ENCODE assay signal across 9 cellular contexts in the genomic region with DNA sequence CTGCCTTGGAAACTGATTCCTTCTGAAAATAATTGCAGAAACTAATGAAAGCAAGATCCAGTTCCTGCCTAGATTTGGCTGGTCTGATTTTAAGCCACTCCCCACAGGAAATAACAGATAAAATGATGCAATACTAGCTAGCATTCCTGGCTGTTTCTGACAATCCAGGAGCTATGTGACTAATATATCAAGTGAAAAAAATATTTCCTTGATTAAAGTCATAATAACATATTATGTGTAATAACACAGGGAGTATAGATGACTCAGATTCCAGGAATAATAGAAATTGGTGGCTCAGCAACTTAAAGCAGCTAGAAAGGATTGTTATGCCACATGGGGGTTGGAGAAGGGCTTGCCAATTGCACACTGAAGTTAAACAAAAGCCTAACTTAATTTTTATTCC.
DNase-seq lines count a peak whose midpoint lies in the region; ATAC-seq and TF ChIP-seq lines count a peak whose summit lies in the region.
"Had no signal": no experiment of that assay in that cellular context is flagged by ENCODE, and none has a peak within 500 bp of the region (broad histone marks: within the 10 kb centered on the region; RNA-seq: fewer than 3 reads in every experiment).

No MANE protein-coding gene starts in this region.

- H3K27me3 ChIP-seq in A673 (replicated peaks; ENCODE audit: insufficient read depth, low read depth, low read length, poor library complexity) (no peaks in the 10 kb centered on the region), lower lobe of right lung (ENCODE audit: low read depth) (no peaks in the 10 kb centered on the region)

- no peaks in the 10 kb centered on the region for H3K36me3 Mint-ChIP-seq in dendritic cell treated with granulocyte-macrophage colony-stimulating factor and Interleukin-4, amounts not matched to agents 40 ng/mL and 50 ng/mL, for 4 days (ENCODE audit: low read depth)
- H3K36me3 Mint-ChIP-seq in activated CD4-positive, alpha-beta memory T cell treated with anti-CD3 and anti-CD28 coated beads, Interleukin-2, amount 10 ng/mL, durations not matched to agents 7 days and 5 days (ENCODE audit: low read depth): no peaks in the 10 kb centered on the region
- H3K36me3 Mint-ChIP-seq: natural killer cell treated with Interleukin-12 subunit alpha and Interleukin-12 subunit beta and Interleukin-15 and Interleukin-18, amount 100 ng/mL, for 72 hours had no signal

- TF ChIP-seq CTCF in A673 (conservative IDR thresholded peaks at IDR 0.05; ENCODE audit: low read depth, low read length): no peak
- TF ChIP-seq CTCF in lower lobe of right lung (IDR thresholded peaks at IDR 0.05): no peak
- no peak for TF ChIP-seq CTCF in GM13976 (IDR thresholded peaks at IDR 0.05; ENCODE audit: borderline replicate concordance, control extremely low read depth, extremely low read depth, insufficient read depth, missing control alignments)

- ATAC-seq in lower lobe of right lung: peak; percentile 66 to 84
- ATAC-seq: natural killer cell treated with Interleukin-12 subunit alpha and Interleukin-12 subunit beta and Interleukin-15 and Interleukin-18, amount 100 ng/mL, for 72 hours had no signal

- peak overlapping the region; percentile 4 for H3K4me3 ChIP-seq in A673 (ENCODE audit: low read depth, low read length, poor library complexity, severe bottlenecking)
- no peak overlapping the region for H3K4me3 ChIP-seq in lower lobe of right lung

- peaks cover 28% of the 10 kb centered on the region for H3K4me1 ChIP-seq in A673 (ENCODE audit: insufficient read depth, low read length, poor library complexity, severe bottlenecking)
- H3K4me1 ChIP-seq in lower lobe of right lung: peaks cover 10% of the 10 kb centered on the region

- in situ Hi-C loops in KBM-7 (cut with MboI; ENCODE audit: low pct_unique_long_range_greater_than_20kb, low sequenced_read_pairs) (no loop called here), GM13976 (cut with MboI; ENCODE audit: low sequenced_read_pairs, unreplicated experiment) (no loop called here)

- H3K27ac ChIP-seq in A673 (ENCODE audit: low read depth, low read length, poor library complexity, severe bottlenecking): peak overlapping the region; percentile 94
- H3K27ac ChIP-seq in lower lobe of right lung: peak overlapping the region; percentile 36

- no peaks in the 10 kb centered on the region for H3K9me3 Mint-ChIP-seq in dendritic cell treated with granulocyte-macrophage colony-stimulating factor and Interleukin-4, amounts not matched to agents 40 ng/mL and 50 ng/mL, for 4 days
- H3K9me3 Mint-ChIP-seq in activated CD4-positive, alpha-beta memory T cell treated with anti-CD3 and anti-CD28 coated beads, Interleukin-2, amount 10 ng/mL, durations not matched to agents 7 days and 5 days: no peaks in the 10 kb centered on the region
- H3K9me3 Mint-ChIP-seq: natural killer cell treated with Interleukin-12 subunit alpha and Interleukin-12 subunit beta and Interleukin-15 and Interleukin-18, amount 100 ng/mL, for 72 hours had no signal

- no peak overlapping the region for H3K4me3 Mint-ChIP-seq in dendritic cell treated with granulocyte-macrophage colony-stimulating factor and Interleukin-4, amounts not matched to agents 40 ng/mL and 50 ng/mL, for 4 days
- no peak overlapping the region for H3K4me3 Mint-ChIP-seq in activated CD4-positive, alpha-beta memory T cell treated with anti-CD3 and anti-CD28 coated beads, Interleukin-2, amount 10 ng/mL, durations not matched to agents 7 days and 5 days
- H3K4me3 Mint-ChIP-seq: natural killer cell treated with Interleukin-12 subunit alpha and Interleukin-12 subunit beta and Interleukin-15 and Interleukin-18, amount 100 ng/mL, for 72 hours had no signal

- intact Hi-C loops in A673 (cut with micrococcal nuclease; ENCODE audit: unreplicated experiment): no loop called here
- intact Hi-C loops in dendritic cell treated with granulocyte-macrophage colony-stimulating factor and Interleukin-4, amounts not matched to agents 40 ng/mL and 50 ng/mL, for 4 days (cut with micrococcal nuclease): no loop called here
- intact Hi-C loops in lower lobe of right lung (cut with DNase I): no loop called here

- no peaks in the 10 kb centered on the region for H3K36me3 ChIP-seq in A673 (ENCODE audit: insufficient read depth, low read length, poor library complexity, severe bottlenecking)
- no peaks in the 10 kb centered on the region for H3K36me3 ChIP-seq in lower lobe of right lung

- CTCF ChIA-PET in A673 (lab: Charles Lee): interaction anchor here (0.6 to 0.7 kb wide), 4 partner anchors 16 to 1303 kb away, joined by 3 to 5 read pairs (median 3); no protein-coding TSS in a partner anchor
- CTCF ChIA-PET in activated CD4-positive, alpha-beta memory T cell treated with anti-CD3 and anti-CD28 coated beads, Interleukin-2, amount 10 ng/mL, durations not matched to agents 7 days and 5 days (lab: Charles Lee): no interaction called here

- POLR2A ChIA-PET in A673 (lab: Charles Lee; ENCODE audit: low non-redundant PET): interaction anchor here (0.6 kb wide), 2 partner anchors 93 to 110 kb away, joined by 6 to 8 read pairs; no protein-coding TSS in a partner anchor
- POLR2A ChIA-PET in activated CD4-positive, alpha-beta memory T cell treated with anti-CD3 and anti-CD28 coated beads, Interleukin-2, amount 10 ng/mL, durations not matched to agents 7 days and 5 days (lab: Charles Lee): no interaction called here

- no peaks in the 10 kb centered on the region for H3K4me1 Mint-ChIP-seq in dendritic cell treated with granulocyte-macrophage colony-stimulating factor and Interleukin-4, amounts not matched to agents 40 ng/mL and 50 ng/mL, for 4 days (ENCODE audit: low read depth)
- peaks cover 2% of the 10 kb centered on the region for H3K4me1 Mint-ChIP-seq in activated CD4-positive, alpha-beta memory T cell treated with anti-CD3 and anti-CD28 coated beads, Interleukin-2, amount 10 ng/mL, durations not matched to agents 7 days and 5 days

- peak overlapping the region; percentile 30 for H3K27ac Mint-ChIP-seq in dendritic cell treated with granulocyte-macrophage colony-stimulating factor and Interleukin-4, amounts not matched to agents 40 ng/mL and 50 ng/mL, for 4 days
- no peak overlapping the region for H3K27ac Mint-ChIP-seq in activated CD4-positive, alpha-beta memory T cell treated with anti-CD3 and anti-CD28 coated beads, Interleukin-2, amount 10 ng/mL, durations not matched to agents 7 days and 5 days

- H3K9me3 ChIP-seq in A673 (ENCODE audit: low read depth, low read length, poor library complexity, severe bottlenecking) (no peaks in the 10 kb centered on the region), lower lobe of right lung (no peaks in the 10 kb centered on the region)

- H3K27me3 Mint-ChIP-seq in dendritic cell treated with granulocyte-macrophage colony-stimulating factor and Interleukin-4, amounts not matched to agents 40 ng/mL and 50 ng/mL, for 4 days: no peaks in the 10 kb centered on the region
- H3K27me3 Mint-ChIP-seq in activated CD4-positive, alpha-beta memory T cell treated with anti-CD3 and anti-CD28 coated beads, Interleukin-2, amount 10 ng/mL, durations not matched to agents 7 days and 5 days: no peaks in the 10 kb centered on the region
- H3K27me3 Mint-ChIP-seq: natural killer cell treated with Interleukin-12 subunit alpha and Interleukin-12 subunit beta and Interleukin-15 and Interleukin-18, amount 100 ng/mL, for 72 hours had no signal

- DNase-seq in A673 (ENCODE audit: low spot score): peak; percentile 96
- peak; percentile 28 for DNase-seq in KBM-7
- no peak for DNase-seq in lower lobe of right lung
- DNase-seq in hippocampal formation (lab: John Stamatoyannopoulos, UW): no peak
- no peak for DNase-seq in activated CD4-positive, alpha-beta memory T cell treated with anti-CD3 and anti-CD28 coated beads, Interleukin-2, amount 10 ng/mL, durations not matched to agents 7 days and 5 days
- DNase-seq in NCI-H510A (lab: John Stamatoyannopoulos, UW): no peak
- no peak for DNase-seq in GM13976 (ENCODE audit: low spot score)

- BruUV-seq in A673 (replicated peaks; lab: Mats Ljungman, UMichigan): TSS peak; percentile 80

Comparison
In these comparisons a context has a peak if more than half of its experiments do, and no peak if none do; other contexts are left out.
1. DNase-seq: peak in A673 (single experiment) and KBM-7 (single experiment); none in lower lobe of right lung (single experiment), hippocampal formation (0 of 2), activated CD4-positive, alpha-beta memory T cell treated with anti-CD3 and anti-CD28 coated beads, Interleukin-2, amount 10 ng/mL, durations not matched to agents 7 days and 5 days (single experiment), NCI-H510A (single experiment) and GM13976 (single experiment).